In genomic region chr11:128871165-128871564, GRCh38 we compare ENCODE assay signal across 1 cellular context.
TF ChIP-seq lines count a peak whose summit lies in the region.

No MANE protein-coding gene starts in this region.

TF ChIP-seq in K562, 482 proteins besides CTCF, POLR2A, EP300 and RAD21:
- TF ChIP-seq SRSF1 (IDR thresholded peaks at IDR 0.05; ENCODE audit: low read depth, low read length) = no peak
- 0 out of 2 replicates have a peak, but pooled peaks have one; percentile 33 for TF ChIP-seq RFX1 (IDR thresholded peaks at IDR 0.05)
